ENCODE assay signal across 1 cellular context in genomic region chr10:99920901-99921300, GRCh38.
TF ChIP-seq lines count a peak whose summit lies in the region.

No MANE protein-coding gene starts in this region.

TF ChIP-seq in HepG2, 621 proteins besides CTCF, POLR2A, EP300 and RAD21 (continued from another document):
- TF ChIP-seq, protein P1, sequence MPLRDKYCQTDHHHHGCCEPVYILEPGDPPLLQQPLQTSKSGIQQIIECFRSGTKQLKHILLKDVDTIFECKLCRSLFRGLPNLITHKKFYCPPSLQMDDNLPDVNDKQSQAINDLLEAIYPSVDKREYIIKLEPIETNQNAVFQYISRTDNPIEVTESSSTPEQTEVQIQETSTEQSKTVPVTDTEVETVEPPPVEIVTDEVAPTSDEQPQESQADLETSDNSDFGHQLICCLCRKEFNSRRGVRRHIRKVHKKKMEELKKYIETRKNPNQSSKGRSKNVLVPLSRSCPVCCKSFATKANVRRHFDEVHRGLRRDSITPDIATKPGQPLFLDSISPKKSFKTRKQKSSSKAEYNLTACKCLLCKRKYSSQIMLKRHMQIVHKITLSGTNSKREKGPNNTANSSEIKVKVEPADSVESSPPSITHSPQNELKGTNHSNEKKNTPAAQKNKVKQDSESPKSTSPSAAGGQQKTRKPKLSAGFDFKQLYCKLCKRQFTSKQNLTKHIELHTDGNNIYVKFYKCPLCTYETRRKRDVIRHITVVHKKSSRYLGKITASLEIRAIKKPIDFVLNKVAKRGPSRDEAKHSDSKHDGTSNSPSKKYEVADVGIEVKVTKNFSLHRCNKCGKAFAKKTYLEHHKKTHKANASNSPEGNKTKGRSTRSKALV (CRISPR knock-in tag; IDR thresholded peaks at IDR 0.05): no peak
- no peak for TF ChIP-seq ZNF124 (CRISPR knock-in tag; IDR thresholded peaks at IDR 0.05)
- TF ChIP-seq, protein P2, sequence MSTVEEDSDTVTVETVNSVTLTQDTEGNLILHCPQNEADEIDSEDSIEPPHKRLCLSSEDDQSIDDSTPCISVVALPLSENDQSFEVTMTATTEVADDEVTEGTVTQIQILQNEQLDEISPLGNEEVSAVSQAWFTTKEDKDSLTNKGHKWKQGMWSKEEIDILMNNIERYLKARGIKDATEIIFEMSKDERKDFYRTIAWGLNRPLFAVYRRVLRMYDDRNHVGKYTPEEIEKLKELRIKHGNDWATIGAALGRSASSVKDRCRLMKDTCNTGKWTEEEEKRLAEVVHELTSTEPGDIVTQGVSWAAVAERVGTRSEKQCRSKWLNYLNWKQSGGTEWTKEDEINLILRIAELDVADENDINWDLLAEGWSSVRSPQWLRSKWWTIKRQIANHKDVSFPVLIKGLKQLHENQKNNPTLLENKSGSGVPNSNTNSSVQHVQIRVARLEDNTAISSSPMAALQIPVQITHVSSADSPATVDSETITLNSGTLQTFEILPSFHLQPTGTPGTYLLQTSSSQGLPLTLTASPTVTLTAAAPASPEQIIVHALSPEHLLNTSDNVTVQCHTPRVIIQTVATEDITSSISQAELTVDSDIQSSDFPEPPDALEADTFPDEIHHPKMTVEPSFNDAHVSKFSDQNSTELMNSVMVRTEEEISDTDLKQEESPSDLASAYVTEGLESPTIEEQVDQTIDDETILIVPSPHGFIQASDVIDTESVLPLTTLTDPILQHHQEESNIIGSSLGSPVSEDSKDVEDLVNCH (CRISPR knock-in tag; IDR thresholded peaks at IDR 0.05): no peak
- no peak for TF ChIP-seq ZNF264 (CRISPR knock-in tag; IDR thresholded peaks at IDR 0.05)
- TF ChIP-seq NR2C2 (CRISPR knock-in tag; IDR thresholded peaks at IDR 0.05; ENCODE audit: borderline replicate concordance): no peak
- no peak for TF ChIP-seq ZNF720 (CRISPR knock-in tag; IDR thresholded peaks at IDR 0.05)
